In the genomic region with DNA sequence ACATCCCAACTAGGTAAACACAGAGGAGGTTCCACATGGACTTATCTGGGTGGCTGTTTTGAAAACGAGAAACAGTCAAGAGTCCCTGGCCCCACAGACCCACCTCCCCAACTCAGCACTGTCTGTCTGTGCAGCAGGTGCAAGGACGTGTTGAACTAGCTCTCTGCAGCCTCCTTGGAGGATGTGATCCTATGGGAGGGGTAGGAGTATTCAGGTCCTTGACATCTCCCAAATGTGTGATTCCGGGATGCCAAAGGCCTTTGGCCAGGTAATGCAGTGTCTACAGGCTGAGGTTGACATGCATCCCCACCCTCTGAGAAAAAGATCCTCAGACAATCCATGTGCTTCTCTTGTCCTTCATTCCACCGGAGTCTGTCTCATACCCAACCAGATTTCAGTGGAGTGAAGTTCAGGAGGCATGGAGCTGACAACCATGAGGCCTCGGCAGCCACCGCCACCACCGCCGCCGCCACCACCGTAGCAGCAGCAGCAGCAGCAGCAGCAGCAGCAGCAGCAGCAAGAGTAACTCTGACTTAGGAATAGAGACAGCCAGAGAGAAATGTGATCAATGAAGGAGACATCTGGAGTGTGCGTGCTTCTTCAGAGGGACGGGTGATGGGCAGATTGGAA, we compare ENCODE assay signal across 1 cellular context.
TF ChIP-seq lines count a peak whose summit lies in the region.

No MANE protein-coding gene starts in this region.

TF ChIP-seq in H1, 55 proteins besides CTCF, POLR2A, EP300 and RAD21:
- TF ChIP-seq, protein P1, sequence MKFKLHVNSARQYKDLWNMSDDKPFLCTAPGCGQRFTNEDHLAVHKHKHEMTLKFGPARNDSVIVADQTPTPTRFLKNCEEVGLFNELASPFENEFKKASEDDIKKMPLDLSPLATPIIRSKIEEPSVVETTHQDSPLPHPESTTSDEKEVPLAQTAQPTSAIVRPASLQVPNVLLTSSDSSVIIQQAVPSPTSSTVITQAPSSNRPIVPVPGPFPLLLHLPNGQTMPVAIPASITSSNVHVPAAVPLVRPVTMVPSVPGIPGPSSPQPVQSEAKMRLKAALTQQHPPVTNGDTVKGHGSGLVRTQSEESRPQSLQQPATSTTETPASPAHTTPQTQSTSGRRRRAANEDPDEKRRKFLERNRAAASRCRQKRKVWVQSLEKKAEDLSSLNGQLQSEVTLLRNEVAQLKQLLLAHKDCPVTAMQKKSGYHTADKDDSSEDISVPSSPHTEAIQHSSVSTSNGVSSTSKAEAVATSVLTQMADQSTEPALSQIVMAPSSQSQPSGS (IDR thresholded peaks at IDR 0.05; ENCODE audit: low read length), result no peak
TF ChIP-seq in H1: peak in this region for 0.
